In the genomic region with DNA sequence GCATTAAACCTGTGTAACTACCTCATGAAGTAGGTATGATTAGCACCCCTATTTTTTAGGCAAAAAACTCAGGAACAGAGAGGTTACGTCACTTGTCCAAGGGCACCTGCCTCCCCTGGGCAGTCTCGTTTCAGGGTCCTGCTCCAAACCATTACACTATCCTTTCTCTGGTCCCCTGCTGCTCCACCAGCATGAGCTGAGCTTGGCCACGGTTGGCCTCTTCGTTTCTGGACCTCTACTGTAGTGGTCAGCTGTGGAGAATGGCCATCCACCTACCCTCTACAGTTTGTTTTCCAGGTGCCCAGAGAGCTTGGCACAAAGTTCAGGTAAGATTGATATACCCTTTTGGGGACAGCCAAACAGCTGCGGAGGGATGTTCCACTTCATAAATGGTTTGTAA, we compare ENCODE assay signal across 34 cellular contexts. TPM values are rescaled to one million over a fixed set of nuclear protein-coding genes. Genes with fewer than 3 reads are reported as not detected.
"Had no signal": no experiment of that assay in that cellular context is flagged by ENCODE, and none has a peak within 500 bp of the region (broad histone marks: within the 10 kb centered on the region; RNA-seq: fewer than 3 reads in every experiment).

No MANE protein-coding gene starts in this region.

- H3K4me3 Mint-ChIP-seq: activated CD4-positive, alpha-beta T cell treated with anti-CD3 and anti-CD28 coated beads, Interleukin-2, amount 10 ng/mL, durations not matched to agents 24 days and 14 days; activated naive CD8-positive, alpha-beta T cell treated with anti-CD3 and anti-CD28 coated beads, Interleukin-2, amount 10 ng/mL, durations not matched to agents 7 days and 5 days; activated T-helper 17 cell treated with anti-CD3 and anti-CD28 coated beads, Interleukin-2, amount 50 U/mL, for 72 hours had no signal

- H3K36me3 ChIP-seq: adrenal gland, breast epithelium, SJCRH30 had no signal

- H3K27ac Mint-ChIP-seq: activated CD4-positive, alpha-beta T cell treated with anti-CD3 and anti-CD28 coated beads, Interleukin-2, amount 10 ng/mL, durations not matched to agents 24 days and 14 days; activated naive CD8-positive, alpha-beta T cell treated with anti-CD3 and anti-CD28 coated beads, Interleukin-2, amount 10 ng/mL, durations not matched to agents 7 days and 5 days; activated T-helper 17 cell treated with anti-CD3 and anti-CD28 coated beads, Interleukin-2, amount 50 U/mL, for 72 hours had no signal

- FAIRE-seq: astrocyte, RCC 7860 had no signal

- H3K4me1 ChIP-seq: adrenal gland, body of pancreas, breast epithelium, SJCRH30 had no signal

- H3K9me3 Mint-ChIP-seq: activated CD4-positive, alpha-beta T cell treated with anti-CD3 and anti-CD28 coated beads, Interleukin-2, amount 10 ng/mL, durations not matched to agents 24 days and 14 days; activated naive CD8-positive, alpha-beta T cell treated with anti-CD3 and anti-CD28 coated beads, Interleukin-2, amount 10 ng/mL, durations not matched to agents 7 days and 5 days; activated T-helper 17 cell treated with anti-CD3 and anti-CD28 coated beads, Interleukin-2, amount 50 U/mL, for 72 hours had no signal

- H3K4me3 ChIP-seq: adrenal gland, body of pancreas, breast epithelium, SJCRH30, SK-N-MC had no signal

- H3K27me3 ChIP-seq: adrenal gland, body of pancreas, breast epithelium had no signal

- H3K4me1 Mint-ChIP-seq: activated CD4-positive, alpha-beta T cell treated with anti-CD3 and anti-CD28 coated beads, Interleukin-2, amount 10 ng/mL, durations not matched to agents 24 days and 14 days; activated T-helper 17 cell treated with anti-CD3 and anti-CD28 coated beads, Interleukin-2, amount 50 U/mL, for 72 hours had no signal

- H3K27ac ChIP-seq: adrenal gland, body of pancreas, breast epithelium, SJCRH30, SK-N-MC had no signal

- H3K9me3 ChIP-seq: adrenal gland, body of pancreas, breast epithelium, SJCRH30 had no signal

- ATAC-seq: activated T-helper 17 cell treated with anti-CD3 and anti-CD28 coated beads, Interleukin-2, amount 50 U/mL, for 72 hours; body of pancreas had no signal

- DNase-seq: activated CD4-positive, alpha-beta T cell treated with anti-CD3 and anti-CD28 coated beads, Interleukin-2, amount 10 ng/mL, durations not matched to agents 24 days and 14 days; activated CD4-positive, alpha-beta T cell treated with anti-CD3 and anti-CD28 coated beads, Interleukin-2, amount 50 U/mL, for 4 hours; activated CD8-positive, alpha-beta memory T cell treated with anti-CD3 and anti-CD28 coated beads, Interleukin-2, amount 50 U/mL, for 4 hours; activated effector memory CD4-positive, alpha-beta T cell treated with anti-CD3 and anti-CD28 coated beads, Interleukin-2, amount 50 U/mL, for 16 hours; activated naive CD4-positive, alpha-beta T cell; activated naive CD4-positive, alpha-beta T cell treated with anti-CD3 and anti-CD28 coated beads, Interleukin-2, amount 50 U/mL, for 16 hours; activated naive CD8-positive, alpha-beta T cell treated with anti-CD3 and anti-CD28 coated beads, Interleukin-2, amount 10 ng/mL, durations not matched to agents 7 days and 5 days; activated T-cell treated with anti-CD3 and anti-CD28 coated beads for 4 hours; activated T-cell treated with anti-CD3 and anti-CD28 coated beads, Interleukin-2, amount 50 U/mL, for 48 hours; adrenal gland; body of pancreas; NCI-H1092 treated with DMSO at 0.1 percent for 48 hours; NCI-H1417 treated with DMSO at 0.1 percent for 48 hours; NCI-H187 treated with DMSO at 0.1 percent for 48 hours; NCI-H2081; NCI-H2171 treated with DMSO at 0.1 percent for 48 hours; NCI-H2227 treated with DMSO at 0.1 percent for 48 hours; NCI-H446; NCI-H510A treated with DMSO at 0.1 percent for 48 hours; NCI-H526 treated with DMSO at 0.1 percent for 48 hours; NCI-H82; NK-92 treated with Interleukin-12 subunit alpha and Interleukin-12 subunit beta, amount 100 ng/mL, for 24 hours; PC-3; SHP77; SJCRH30; T1000 had no signal

- H3K27me3 Mint-ChIP-seq: activated T-helper 17 cell treated with anti-CD3 and anti-CD28 coated beads, Interleukin-2, amount 50 U/mL, for 72 hours had no signal

RNA-seq across cellular contexts. Expression of a gene that starts 16.8 kb away (rescaled TPM):
- total RNA-seq: activated CD4-positive, alpha-beta T cell treated with anti-CD3 and anti-CD28 coated beads, Interleukin-2, amount 10 ng/mL, durations not matched to agents 24 days and 14 days; activated naive CD8-positive, alpha-beta T cell treated with anti-CD3 and anti-CD28 coated beads, Interleukin-2, amount 10 ng/mL, durations not matched to agents 7 days and 5 days; activated T-helper 17 cell treated with anti-CD3 and anti-CD28 coated beads, Interleukin-2, amount 50 U/mL, for 72 hours; adrenal gland; astrocyte; body of pancreas; M059J; PC-3; SJCRH30; T-helper 1 cell treated with Interleukin-12 subunit alpha and Interleukin-12 subunit beta and Interleukin-4 antibody, amounts not matched to agents 30 ng/mL and 1 ng/mL, for 36 hours; T-helper 2 cell treated with Interferon-gamma antibody and Interleukin-4, amounts not matched to agents 100 ng/mL and 5 ng/mL, for 36 hours had no signal
